ENCODE assay signal across 8 cellular contexts in genomic region chr3:98657429-98657828, GRCh38.
A peak's percentile ranks its signal among the peaks of the same experiment; 100 is the strongest.
DNase-seq lines count a peak whose midpoint lies in the region; ATAC-seq and TF ChIP-seq lines count a peak whose summit lies in the region.

No MANE protein-coding gene starts in this region.

- ATAC-seq in GM18520 (IDR thresholded peaks at IDR 0.05; ENCODE audit: unreplicated experiment) = peak; percentile 75

- no peaks in the 10 kb centered on the region for H3K36me3 Mint-ChIP-seq in activated T-helper 1 cell treated with anti-CD3 and anti-CD28 coated beads, Interleukin-12 subunit alpha, Interleukin-12 subunit beta, Interleukin-2, Interleukin-4 antibody, amounts not matched to agents 30 ng/mL and 10 ng/mL and 1 ng/mL, durations not matched to agents 14 hours and 24 hours and 36 hours (ENCODE audit: low read depth)

- no peaks in the 10 kb centered on the region for H3K4me1 Mint-ChIP-seq in activated T-helper 1 cell treated with anti-CD3 and anti-CD28 coated beads, Interleukin-12 subunit alpha, Interleukin-12 subunit beta, Interleukin-2, Interleukin-4 antibody, amounts not matched to agents 30 ng/mL and 10 ng/mL and 1 ng/mL, durations not matched to agents 14 hours and 24 hours and 36 hours (ENCODE audit: low read depth)

- no peak overlapping the region for H3K27ac Mint-ChIP-seq in activated T-helper 1 cell treated with anti-CD3 and anti-CD28 coated beads, Interleukin-12 subunit alpha, Interleukin-12 subunit beta, Interleukin-2, Interleukin-4 antibody, amounts not matched to agents 30 ng/mL and 10 ng/mL and 1 ng/mL, durations not matched to agents 14 hours and 24 hours and 36 hours

- H3K9me3 Mint-ChIP-seq in activated T-helper 1 cell treated with anti-CD3 and anti-CD28 coated beads, Interleukin-12 subunit alpha, Interleukin-12 subunit beta, Interleukin-2, Interleukin-4 antibody, amounts not matched to agents 30 ng/mL and 10 ng/mL and 1 ng/mL, durations not matched to agents 14 hours and 24 hours and 36 hours = no peaks in the 10 kb centered on the region

- CTCF ChIA-PET in HEK293T (lab: Yijun Ruan, JAX) = interaction anchor here (0.6 to 1.0 kb wide), 3 partner anchors 28 to 104 kb away, joined by 3 to 4 read pairs (median 3); no protein-coding TSS in a partner anchor

- POLR2A ChIA-PET in HEK293T (lab: Yijun Ruan, JAX) = no interaction called here

- H3K27me3 Mint-ChIP-seq in activated T-helper 1 cell treated with anti-CD3 and anti-CD28 coated beads, Interleukin-12 subunit alpha, Interleukin-12 subunit beta, Interleukin-2, Interleukin-4 antibody, amounts not matched to agents 30 ng/mL and 10 ng/mL and 1 ng/mL, durations not matched to agents 14 hours and 24 hours and 36 hours (ENCODE audit: insufficient read depth) = peaks cover 32% of the 10 kb centered on the region

- DNase-seq in HEK293T (ENCODE audit: extremely low spot score) (peak; percentile 22), NCI-H1105 (lab: John Stamatoyannopoulos, UW) (peak; percentile 67), iris pigment epithelial cell (ENCODE audit: low read depth) (peak; percentile 25), NAMALWA (ENCODE audit: low spot score) (no peak), AML-193 (lab: John Stamatoyannopoulos, UW) (no peak)
- DNase-seq in activated T-helper 1 cell treated with anti-CD3 and anti-CD28 coated beads, Interleukin-12 subunit alpha, Interleukin-12 subunit beta, Interleukin-2, Interleukin-4 antibody, amounts not matched to agents 30 ng/mL and 10 ng/mL and 1 ng/mL, durations not matched to agents 14 hours and 24 hours and 36 hours (ENCODE audit: low spot score) = peak; percentile 26
- DNase-seq in stimulated activated CD8-positive, alpha-beta memory T cell treated with anti-CD3 and anti-CD28 coated beads, Interleukin-4, amount 100 ng/mL, for 48 hours = peak; percentile 43

- no peak overlapping the region for H3K4me3 Mint-ChIP-seq in activated T-helper 1 cell treated with anti-CD3 and anti-CD28 coated beads, Interleukin-12 subunit alpha, Interleukin-12 subunit beta, Interleukin-2, Interleukin-4 antibody, amounts not matched to agents 30 ng/mL and 10 ng/mL and 1 ng/mL, durations not matched to agents 14 hours and 24 hours and 36 hours

- intact Hi-C loops in activated T-helper 1 cell treated with anti-CD3 and anti-CD28 coated beads, Interleukin-12 subunit alpha, Interleukin-12 subunit beta, Interleukin-2, Interleukin-4 antibody, amounts not matched to agents 30 ng/mL and 10 ng/mL and 1 ng/mL, durations not matched to agents 14 hours and 24 hours and 36 hours (cut with micrococcal nuclease) = no loop called here

TF ChIP-seq in HEK293T, 16 proteins besides CTCF, POLR2A, EP300 and RAD21:
- TF ChIP-seq L3MBTL2 (conservative IDR thresholded peaks at IDR 0.05) (0 out of 2 replicates have a peak, but pooled peaks have one; percentile 16), HDGF (IDR thresholded peaks at IDR 0.05; ENCODE audit: borderline replicate concordance) (no peak)

Comparison
In these comparisons a context has a peak if more than half of its experiments do, and no peak if none do; other contexts are left out.
1. DNase-seq: peak in HEK293T (single experiment), NCI-H1105 (single experiment), activated T-helper 1 cell treated with anti-CD3 and anti-CD28 coated beads, Interleukin-12 subunit alpha, Interleukin-12 subunit beta, Interleukin-2, Interleukin-4 antibody, amounts not matched to agents 30 ng/mL and 10 ng/mL and 1 ng/mL, durations not matched to agents 14 hours and 24 hours and 36 hours (single experiment), iris pigment epithelial cell (single experiment) and stimulated activated CD8-positive, alpha-beta memory T cell treated with anti-CD3 and anti-CD28 coated beads, Interleukin-4, amount 100 ng/mL, for 48 hours (single experiment); none in NAMALWA (single experiment) and AML-193 (0 of 2).